16 cellular contexts compared by ENCODE assay signal in the genomic region with DNA sequence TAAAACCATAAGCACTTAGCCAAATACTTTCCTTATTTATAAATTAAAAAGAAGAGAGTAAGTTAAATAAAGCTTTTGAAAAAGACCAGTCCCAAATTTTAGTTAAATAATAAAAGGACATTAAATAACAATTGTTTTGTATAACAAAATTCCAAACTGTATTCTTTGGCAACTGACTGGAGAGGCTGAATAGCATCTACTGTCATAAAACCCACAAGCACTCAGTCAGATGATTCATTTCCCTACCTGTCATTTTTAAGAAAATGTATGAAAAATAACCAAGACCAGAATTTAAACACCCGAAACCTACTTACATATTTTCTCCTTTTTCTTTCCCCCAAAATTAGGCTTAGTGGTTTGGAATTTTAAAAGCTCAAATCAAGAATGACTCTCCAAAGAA. TPM values are rescaled to one million over a fixed set of nuclear protein-coding genes. Genes with fewer than 3 reads are reported as not detected.
DNase-seq lines count a peak whose midpoint lies in the region; ATAC-seq and TF ChIP-seq lines count a peak whose summit lies in the region.
"Had no signal": no experiment of that assay in that cellular context is flagged by ENCODE, and none has a peak within 500 bp of the region (broad histone marks: within the 10 kb centered on the region; RNA-seq: fewer than 3 reads in every experiment).

No MANE protein-coding gene starts in this region.

- DNase-seq in Calu3, result no peak
- no peak for DNase-seq in activated T-helper 1 cell treated with anti-CD3 and anti-CD28 coated beads, Interleukin-12 subunit alpha, Interleukin-12 subunit beta, Interleukin-2, Interleukin-4 antibody, amounts not matched to agents 30 ng/mL and 10 ng/mL and 1 ng/mL, durations not matched to agents 14 hours and 24 hours and 36 hours (ENCODE audit: low spot score)
- peak; percentile 8 for DNase-seq in dermis blood vessel endothelial cell
- no peak for DNase-seq in activated CD8-positive, alpha-beta memory T cell treated with anti-CD3 and anti-CD28 coated beads, Interleukin-2, amount 10 ng/mL, durations not matched to agents 7 days and 5 days
- no peak for DNase-seq in hepatic stellate cell (ENCODE audit: low spot score)
- DNase-seq in mucosa of descending colon, result no peak
- DNase-seq: COR-L47; H7; NCI-H1417 treated with DMSO at 0.1 percent for 48 hours; NCI-H1930; NCI-H446 treated with DMSO at 0.1 percent for 48 hours; NK-92 treated with Interleukin-12 subunit alpha and Interleukin-12 subunit beta, amount 100 ng/mL, for 24 hours had no signal

- no peaks in the 10 kb centered on the region for H3K4me1 ChIP-seq in mucosa of descending colon (ENCODE audit: low read depth)
- H3K4me1 ChIP-seq: SJSA1 had no signal

- intact Hi-C loops in Calu3 (cut with micrococcal nuclease; ENCODE audit: unreplicated experiment), result no loop called here
- intact Hi-C loops in activated T-helper 1 cell treated with anti-CD3 and anti-CD28 coated beads, Interleukin-12 subunit alpha, Interleukin-12 subunit beta, Interleukin-2, Interleukin-4 antibody, amounts not matched to agents 30 ng/mL and 10 ng/mL and 1 ng/mL, durations not matched to agents 14 hours and 24 hours and 36 hours (cut with micrococcal nuclease), result no loop called here
- intact Hi-C loops in mucosa of descending colon (cut with DNase I, micrococcal nuclease), result no loop called here

- TF ChIP-seq CTCF in 22Rv1 (IDR thresholded peaks at IDR 0.05) (no peak), Calu3 (IDR thresholded peaks at IDR 0.05; ENCODE audit: unreplicated experiment) (no peak), mucosa of descending colon (IDR thresholded peaks at IDR 0.05) (no peak)

- no peaks in the 10 kb centered on the region for H3K9me3 Mint-ChIP-seq in Calu3 (ENCODE audit: low read depth, unreplicated experiment)
- no peaks in the 10 kb centered on the region for H3K9me3 Mint-ChIP-seq in activated T-helper 1 cell treated with anti-CD3 and anti-CD28 coated beads, Interleukin-12 subunit alpha, Interleukin-12 subunit beta, Interleukin-2, Interleukin-4 antibody, amounts not matched to agents 30 ng/mL and 10 ng/mL and 1 ng/mL, durations not matched to agents 14 hours and 24 hours and 36 hours
- no peaks in the 10 kb centered on the region for H3K9me3 Mint-ChIP-seq in activated CD8-positive, alpha-beta memory T cell treated with anti-CD3 and anti-CD28 coated beads, Interleukin-2, amount 10 ng/mL, durations not matched to agents 7 days and 5 days (ENCODE audit: low read depth)

- H3K4me3 Mint-ChIP-seq in Calu3 (ENCODE audit: low read depth, unreplicated experiment), result peak overlapping the region; percentile 10
- no peak overlapping the region for H3K4me3 Mint-ChIP-seq in activated T-helper 1 cell treated with anti-CD3 and anti-CD28 coated beads, Interleukin-12 subunit alpha, Interleukin-12 subunit beta, Interleukin-2, Interleukin-4 antibody, amounts not matched to agents 30 ng/mL and 10 ng/mL and 1 ng/mL, durations not matched to agents 14 hours and 24 hours and 36 hours
- no peak overlapping the region for H3K4me3 Mint-ChIP-seq in activated CD8-positive, alpha-beta memory T cell treated with anti-CD3 and anti-CD28 coated beads, Interleukin-2, amount 10 ng/mL, durations not matched to agents 7 days and 5 days

- peaks cover 11% of the 10 kb centered on the region for H3K36me3 Mint-ChIP-seq in Calu3 (ENCODE audit: insufficient read depth, unreplicated experiment)
- H3K36me3 Mint-ChIP-seq in activated T-helper 1 cell treated with anti-CD3 and anti-CD28 coated beads, Interleukin-12 subunit alpha, Interleukin-12 subunit beta, Interleukin-2, Interleukin-4 antibody, amounts not matched to agents 30 ng/mL and 10 ng/mL and 1 ng/mL, durations not matched to agents 14 hours and 24 hours and 36 hours (ENCODE audit: low read depth), result no peaks in the 10 kb centered on the region
- peaks cover 4% of the 10 kb centered on the region for H3K36me3 Mint-ChIP-seq in activated CD8-positive, alpha-beta memory T cell treated with anti-CD3 and anti-CD28 coated beads, Interleukin-2, amount 10 ng/mL, durations not matched to agents 7 days and 5 days

- H3K27ac Mint-ChIP-seq in Calu3 (ENCODE audit: unreplicated experiment), result peak overlapping the region; percentile 90
- H3K27ac Mint-ChIP-seq in activated T-helper 1 cell treated with anti-CD3 and anti-CD28 coated beads, Interleukin-12 subunit alpha, Interleukin-12 subunit beta, Interleukin-2, Interleukin-4 antibody, amounts not matched to agents 30 ng/mL and 10 ng/mL and 1 ng/mL, durations not matched to agents 14 hours and 24 hours and 36 hours, result peak overlapping the region; percentile 44
- no peak overlapping the region for H3K27ac Mint-ChIP-seq in activated CD8-positive, alpha-beta memory T cell treated with anti-CD3 and anti-CD28 coated beads, Interleukin-2, amount 10 ng/mL, durations not matched to agents 7 days and 5 days

- no peaks in the 10 kb centered on the region for H3K36me3 ChIP-seq in mucosa of descending colon (ENCODE audit: low read depth)
- H3K36me3 ChIP-seq: SJSA1 had no signal

- peak overlapping the region; percentile 37; the same call in 1 of the 2 replicates for H3K27ac ChIP-seq in 22Rv1
- H3K27ac ChIP-seq: HL-60, SJSA1 had no signal

- H3K9me3 ChIP-seq in mucosa of descending colon, result no peaks in the 10 kb centered on the region
- H3K9me3 ChIP-seq: SJSA1 had no signal

- H3K4me1 Mint-ChIP-seq in Calu3 (ENCODE audit: low read depth, unreplicated experiment), result peaks cover 28% of the 10 kb centered on the region
- peaks cover 22% of the 10 kb centered on the region for H3K4me1 Mint-ChIP-seq in activated T-helper 1 cell treated with anti-CD3 and anti-CD28 coated beads, Interleukin-12 subunit alpha, Interleukin-12 subunit beta, Interleukin-2, Interleukin-4 antibody, amounts not matched to agents 30 ng/mL and 10 ng/mL and 1 ng/mL, durations not matched to agents 14 hours and 24 hours and 36 hours (ENCODE audit: low read depth)
- peaks cover 34% of the 10 kb centered on the region for H3K4me1 Mint-ChIP-seq in activated CD8-positive, alpha-beta memory T cell treated with anti-CD3 and anti-CD28 coated beads, Interleukin-2, amount 10 ng/mL, durations not matched to agents 7 days and 5 days

- CTCF ChIA-PET in Calu3 (lab: Charles Lee), result interaction anchor here (1.0 kb wide), 1 partner anchor 133 kb away, joined by 4 read pairs; no protein-coding TSS in a partner anchor
- CTCF ChIA-PET in activated CD8-positive, alpha-beta memory T cell treated with anti-CD3 and anti-CD28 coated beads, Interleukin-2, amount 10 ng/mL, durations not matched to agents 7 days and 5 days (lab: Charles Lee), result no interaction called here

- ATAC-seq in activated CD8-positive, alpha-beta memory T cell treated with anti-CD3 and anti-CD28 coated beads, Interleukin-2, amount 10 ng/mL, durations not matched to agents 7 days and 5 days, result no peak
- ATAC-seq in mucosa of descending colon, result no peak
- no peak for ATAC-seq in HG02763 (IDR thresholded peaks at IDR 0.05; ENCODE audit: unreplicated experiment)

- H3K4me3 ChIP-seq in mucosa of descending colon, result no peak overlapping the region
- H3K4me3 ChIP-seq: SJSA1 had no signal

- H3K27me3 Mint-ChIP-seq in Calu3 (ENCODE audit: unreplicated experiment), result no peaks in the 10 kb centered on the region
- peaks cover 1% of the 10 kb centered on the region for H3K27me3 Mint-ChIP-seq in activated T-helper 1 cell treated with anti-CD3 and anti-CD28 coated beads, Interleukin-12 subunit alpha, Interleukin-12 subunit beta, Interleukin-2, Interleukin-4 antibody, amounts not matched to agents 30 ng/mL and 10 ng/mL and 1 ng/mL, durations not matched to agents 14 hours and 24 hours and 36 hours (ENCODE audit: insufficient read depth)
- no peaks in the 10 kb centered on the region for H3K27me3 Mint-ChIP-seq in activated CD8-positive, alpha-beta memory T cell treated with anti-CD3 and anti-CD28 coated beads, Interleukin-2, amount 10 ng/mL, durations not matched to agents 7 days and 5 days

- TSS peak; percentile 67 for BruUV-seq in Calu3 (replicated peaks; lab: Mats Ljungman, UMichigan)

RNA-seq across cellular contexts. Expression of gene SMIM10L2A, which starts 32.5 kb away (rescaled TPM):
- 1.2 and 1.3 TPM in 2 replicates for total RNA-seq in Calu3 (2022)
- total RNA-seq in activated T-helper 1 cell treated with anti-CD3 and anti-CD28 coated beads, Interleukin-12 subunit alpha, Interleukin-12 subunit beta, Interleukin-2, Interleukin-4 antibody, amounts not matched to agents 30 ng/mL and 10 ng/mL and 1 ng/mL, durations not matched to agents 14 hours and 24 hours and 36 hours, result 1.3 TPM in 2 replicates
- total RNA-seq in dermis blood vessel endothelial cell, result 0.70 and 1.0 TPM in 2 replicates
- under 1 TPM; 0.38 to 0.82 TPM for total RNA-seq in activated CD8-positive, alpha-beta memory T cell treated with anti-CD3 and anti-CD28 coated beads, Interleukin-2, amount 10 ng/mL, durations not matched to agents 7 days and 5 days
- total RNA-seq in mucosa of descending colon, result 1 to 10 TPM in 1 of 3 donors, under 1 TPM in 2; 0.39 to 1.1 (median 0.58) TPM
- total RNA-seq: SJSA1 had no signal

RNA-seq across cellular contexts. Expression of gene ZNF449, which starts 44.6 kb away (rescaled TPM):
- 6.5 and 6.8 TPM in 2 replicates for total RNA-seq in Calu3 (2022)
- 0.73 and 0.98 TPM in 2 replicates for total RNA-seq in activated T-helper 1 cell treated with anti-CD3 and anti-CD28 coated beads, Interleukin-12 subunit alpha, Interleukin-12 subunit beta, Interleukin-2, Interleukin-4 antibody, amounts not matched to agents 30 ng/mL and 10 ng/mL and 1 ng/mL, durations not matched to agents 14 hours and 24 hours and 36 hours
- 9.3 and 17.5 TPM in 2 replicates for total RNA-seq in dermis blood vessel endothelial cell
- 1 to 10 TPM; 3.0 to 4.3 TPM for total RNA-seq in activated CD8-positive, alpha-beta memory T cell treated with anti-CD3 and anti-CD28 coated beads, Interleukin-2, amount 10 ng/mL, durations not matched to agents 7 days and 5 days
- total RNA-seq in mucosa of descending colon, result 1 to 10 TPM; 2.8 to 5.5 (median 3.6) TPM

RNA-seq across cellular contexts. Expression of gene ZNF75D, which starts 45.3 kb away (rescaled TPM):
- total RNA-seq in Calu3 (2022) (8.9 TPM in 2 replicates), dermis blood vessel endothelial cell (10.0 and 12.3 TPM in 2 replicates), mucosa of descending colon (10 to 100 TPM in 1 of 3 donors, 1 to 10 TPM in 2; 8.4 to 10.4 (median 8.4) TPM)
- 8.1 and 9.3 TPM in 2 replicates for total RNA-seq in activated T-helper 1 cell treated with anti-CD3 and anti-CD28 coated beads, Interleukin-12 subunit alpha, Interleukin-12 subunit beta, Interleukin-2, Interleukin-4 antibody, amounts not matched to agents 30 ng/mL and 10 ng/mL and 1 ng/mL, durations not matched to agents 14 hours and 24 hours and 36 hours
- 10 to 100 TPM; 10.4 to 13.1 TPM for total RNA-seq in activated CD8-positive, alpha-beta memory T cell treated with anti-CD3 and anti-CD28 coated beads, Interleukin-2, amount 10 ng/mL, durations not matched to agents 7 days and 5 days
